ENCODE assay signal across 19 cellular contexts in the genomic region with DNA sequence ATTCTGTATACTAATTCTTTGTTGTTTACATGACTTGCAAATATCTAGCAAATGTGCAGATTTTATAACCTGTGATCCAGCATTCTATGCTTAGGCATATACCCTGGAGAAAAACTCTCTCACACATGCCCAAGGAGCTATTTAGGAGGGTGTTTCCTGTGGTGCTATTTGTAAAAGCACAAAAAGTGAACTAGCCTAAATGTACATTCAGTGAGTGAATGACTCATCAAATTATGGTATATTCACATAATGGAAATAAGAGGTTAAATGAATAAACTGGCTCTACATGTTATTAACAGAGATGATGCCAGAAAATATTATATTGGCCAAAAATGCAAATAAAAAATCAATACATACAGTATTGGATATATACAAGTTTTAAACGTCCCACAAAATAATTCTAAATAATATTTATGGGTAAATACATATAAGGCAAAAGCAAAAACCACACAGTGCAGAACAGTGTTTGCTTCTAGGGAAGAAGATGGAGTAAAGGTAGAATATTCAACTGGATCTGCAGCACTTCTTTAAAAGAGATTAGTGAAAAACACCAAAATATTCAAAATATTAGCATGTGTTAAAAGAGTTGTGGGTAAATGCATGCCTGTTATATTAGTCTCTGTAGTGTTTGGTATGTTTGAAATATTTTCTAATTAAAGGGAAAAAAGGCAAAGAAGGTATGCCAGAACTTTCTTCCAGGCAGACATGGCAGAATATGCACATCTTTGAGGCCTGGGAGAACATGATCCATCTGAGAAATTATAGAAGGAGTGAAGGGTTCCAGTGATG.
DNase-seq lines count a peak whose midpoint lies in the region; ATAC-seq and TF ChIP-seq lines count a peak whose summit lies in the region.
"Had no signal": no experiment of that assay in that cellular context is flagged by ENCODE, and none has a peak within 500 bp of the region (broad histone marks: within the 10 kb centered on the region; RNA-seq: fewer than 3 reads in every experiment).

No MANE protein-coding gene starts in this region.

- H3K4me3 ChIP-seq in osteoblast (ENCODE audit: insufficient read depth, low read length) (no peak overlapping the region), upper lobe of left lung (no peak overlapping the region)
- no peak overlapping the region for H3K4me3 ChIP-seq in effector memory CD4-positive, alpha-beta T cell (ENCODE audit: insufficient read depth, low read depth, low read length, poor library complexity, severe bottlenecking)
- H3K4me3 ChIP-seq: HAP-1 had no signal

- H4K20me1 ChIP-seq in osteoblast (ENCODE audit: insufficient read depth, low read length): no peaks in the 10 kb centered on the region

- TF ChIP-seq CTCF in osteoblast (IDR thresholded peaks at IDR 0.05; ENCODE audit: extremely low read depth, low read depth, low read length) (no peak), upper lobe of left lung (IDR thresholded peaks at IDR 0.05) (no peak)

- ATAC-seq in upper lobe of left lung (ENCODE audit: low FRiP score in 2 of 2): no peak
- ATAC-seq: Panc1 had no signal

- WGBS in upper lobe of left lung, 2 donors: 58 to 67% methylated on average over 1 of the region's 1 CpG

- no peak overlapping the region for H3K4me2 ChIP-seq in osteoblast (ENCODE audit: insufficient read depth, low read length)
- H3K4me2 ChIP-seq: SK-N-SH had no signal

- DNase-seq in GM03348 (ENCODE audit: low spot score) (peak; percentile 10), NCI-H69 (lab: John Stamatoyannopoulos, UW) (peak; percentile 55), astrocyte of the hippocampus (ENCODE audit: low read depth, low spot score) (peak; percentile 20), osteoblast (ENCODE audit: insufficient read length, low spot score, missing footprints) (peak; percentile 25), upper lobe of left lung (no peak), HUDEP-2 (lab: John Stamatoyannopoulos, UW; ENCODE audit: unreplicated experiment in 76 of 76) (no peak)
- DNase-seq in effector memory CD4-positive, alpha-beta T cell: no peak
- DNase-seq: Calu3; CD4-positive, alpha-beta memory T cell; DMS53; MV-4-11; NCI-H1436; NCI-H2029; NCI-H510A; NCI-H82; Right ventricle myocardium superior; SK-N-SH had no signal

- H3K9me3 ChIP-seq in osteoblast (ENCODE audit: low read depth, low read length): no peaks in the 10 kb centered on the region
- H3K9me3 ChIP-seq in upper lobe of left lung: no peaks in the 10 kb centered on the region
- no peaks in the 10 kb centered on the region for H3K9me3 ChIP-seq in effector memory CD4-positive, alpha-beta T cell (ENCODE audit: control insufficient read depth, low read length)
- H3K9me3 ChIP-seq: HAP-1, SK-N-SH had no signal

- H3K79me2 ChIP-seq in osteoblast (ENCODE audit: insufficient read depth, low read length): no peaks in the 10 kb centered on the region

- TF ChIP-seq POLR2A in upper lobe of left lung (IDR thresholded peaks at IDR 0.05): no peak

- H2AFZ ChIP-seq in osteoblast (ENCODE audit: low read length): no peak overlapping the region

- H3K4me1 ChIP-seq in osteoblast (ENCODE audit: insufficient read depth, low read length) (no peaks in the 10 kb centered on the region), upper lobe of left lung (no peaks in the 10 kb centered on the region)
- H3K4me1 ChIP-seq in effector memory CD4-positive, alpha-beta T cell (ENCODE audit: control insufficient read depth, insufficient read depth, low read length, poor library complexity, severe bottlenecking): no peaks in the 10 kb centered on the region

- H3K36me3 ChIP-seq in osteoblast (ENCODE audit: insufficient read depth, low read length) (no peaks in the 10 kb centered on the region), upper lobe of left lung (no peaks in the 10 kb centered on the region)
- H3K36me3 ChIP-seq in effector memory CD4-positive, alpha-beta T cell (ENCODE audit: control insufficient read depth, insufficient read depth, low read length): no peaks in the 10 kb centered on the region
- H3K36me3 ChIP-seq: HAP-1 had no signal

- no peak overlapping the region for H3K27ac ChIP-seq in osteoblast (ENCODE audit: low read depth, low read length)
- H3K27ac ChIP-seq in upper lobe of left lung: no peak overlapping the region
- no peak overlapping the region for H3K27ac ChIP-seq in effector memory CD4-positive, alpha-beta T cell (ENCODE audit: insufficient read depth, low read length, poor library complexity, severe bottlenecking)

- H3K27me3 ChIP-seq in osteoblast (ENCODE audit: insufficient read depth, low read length): no peaks in the 10 kb centered on the region
- no peaks in the 10 kb centered on the region for H3K27me3 ChIP-seq in upper lobe of left lung
- no peaks in the 10 kb centered on the region for H3K27me3 ChIP-seq in effector memory CD4-positive, alpha-beta T cell (replicated peaks; ENCODE audit: control insufficient read depth, insufficient read depth, low read length, poor library complexity, severe bottlenecking)

- no peak for TF ChIP-seq EP300 in upper lobe of left lung (IDR thresholded peaks at IDR 0.05)

Comparison
In these comparisons a context has a peak if more than half of its experiments do, and no peak if none do; other contexts are left out.
1. DNase-seq: peak in GM03348 (single experiment), NCI-H69 (single experiment), astrocyte of the hippocampus (single experiment) and osteoblast (single experiment); none in upper lobe of left lung (0 of 2), HUDEP-2 (0 of 76) and effector memory CD4-positive, alpha-beta T cell (0 of 3).